Comparison of ENCODE assay signal across 23 cellular contexts in genomic region chr10:3040069-3040468, GRCh38.
"Had no signal": no experiment of that assay in that cellular context is flagged by ENCODE, and none has a peak within 500 bp of the region (broad histone marks: within the 10 kb centered on the region; RNA-seq: fewer than 3 reads in every experiment).

No MANE protein-coding gene starts in this region.

- H3K36me3 ChIP-seq: lower lobe of right lung, thoracic aorta had no signal

- ATAC-seq: left lobe of liver, lower lobe of right lung, sciatic nerve had no signal

- H3K27ac Mint-ChIP-seq: activated CD4-positive, alpha-beta memory T cell treated with anti-CD3 and anti-CD28 coated beads, Interleukin-2, amount 10 ng/mL, durations not matched to agents 7 days and 5 days; activated CD4-positive, alpha-beta T cell treated with anti-CD3 and anti-CD28 coated beads, Interleukin-2, amount 10 ng/mL, durations not matched to agents 24 days and 14 days; activated naive CD4-positive, alpha-beta T cell treated with anti-CD3 and anti-CD28 coated beads, Interleukin-2, amount 10 ng/mL, durations not matched to agents 7 days and 5 days; type B pancreatic cell had no signal

- H3K4me3 Mint-ChIP-seq: activated CD4-positive, alpha-beta memory T cell treated with anti-CD3 and anti-CD28 coated beads, Interleukin-2, amount 10 ng/mL, durations not matched to agents 7 days and 5 days; activated CD4-positive, alpha-beta T cell treated with anti-CD3 and anti-CD28 coated beads, Interleukin-2, amount 10 ng/mL, durations not matched to agents 24 days and 14 days; activated naive CD4-positive, alpha-beta T cell treated with anti-CD3 and anti-CD28 coated beads, Interleukin-2, amount 10 ng/mL, durations not matched to agents 7 days and 5 days; naive B cell; neural crest cell; type B pancreatic cell had no signal

- H3K4me3 ChIP-seq: lower lobe of right lung, thoracic aorta had no signal

- H3K9me3 ChIP-seq: lower lobe of right lung, thoracic aorta had no signal

- H3K9me3 Mint-ChIP-seq: type B pancreatic cell had no signal

- H3K36me3 Mint-ChIP-seq: activated naive CD4-positive, alpha-beta T cell treated with anti-CD3 and anti-CD28 coated beads, Interleukin-2, amount 10 ng/mL, durations not matched to agents 7 days and 5 days; type B pancreatic cell had no signal

- DNase-seq: activated CD4-positive, alpha-beta memory T cell treated with anti-CD3 and anti-CD28 coated beads, Interleukin-2, amount 10 ng/mL, durations not matched to agents 7 days and 5 days; activated CD4-positive, alpha-beta T cell treated with anti-CD3 and anti-CD28 coated beads, Interleukin-2, amount 10 ng/mL, durations not matched to agents 24 days and 14 days; activated CD4-positive, CD25-positive, alpha-beta regulatory T cell; activated effector memory CD4-positive, alpha-beta T cell treated with anti-CD3 and anti-CD28 coated beads, Interleukin-2, amount 50 U/mL, for 16 hours; activated naive CD4-positive, alpha-beta T cell treated with anti-CD3 and anti-CD28 coated beads, Interleukin-2, amount 10 ng/mL, durations not matched to agents 7 days and 5 days; amygdala; dermis blood vessel endothelial cell; effector CD8-positive, alpha-beta T cell; foreskin melanocyte; lower lobe of right lung; naive B cell; occipital lobe; posterior cingulate gyrus; small intestine; stimulated activated CD4-positive, alpha-beta T cell treated with anti-CD3 and anti-CD28 coated beads, Interleukin-15, amount 100 ng/mL, for 24 hours; stimulated activated naive CD4-positive, alpha-beta T cell; T-helper 1 cell; T-helper 9 cell had no signal

- H3K27ac ChIP-seq: lower lobe of right lung, thoracic aorta had no signal
